In the genomic region with DNA sequence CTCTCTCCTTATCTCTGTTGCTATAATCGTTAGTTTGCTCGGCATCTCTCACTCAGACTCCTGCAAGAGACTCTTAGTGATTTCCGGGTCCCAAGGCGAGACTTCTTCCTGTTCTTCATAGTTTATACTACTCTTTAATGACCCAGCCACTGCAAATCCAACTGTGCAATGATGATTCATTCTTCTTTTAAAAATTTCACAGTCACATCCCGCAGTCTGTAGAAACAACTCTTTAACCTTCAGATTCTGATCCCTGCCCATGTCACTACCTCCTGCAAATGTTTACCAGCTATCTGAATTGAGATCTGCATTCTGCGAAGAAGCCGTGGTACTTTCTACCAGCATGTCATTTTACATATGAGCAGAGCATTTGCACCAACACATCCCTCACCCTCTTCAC, we compare ENCODE assay signal across 1 cellular context.
TF ChIP-seq lines count a peak whose summit lies in the region.

No MANE protein-coding gene starts in this region.

TF ChIP-seq in WTC11, 78 proteins besides CTCF, POLR2A, EP300 and RAD21 (continued from another document):
- TF ChIP-seq, protein P1, sequence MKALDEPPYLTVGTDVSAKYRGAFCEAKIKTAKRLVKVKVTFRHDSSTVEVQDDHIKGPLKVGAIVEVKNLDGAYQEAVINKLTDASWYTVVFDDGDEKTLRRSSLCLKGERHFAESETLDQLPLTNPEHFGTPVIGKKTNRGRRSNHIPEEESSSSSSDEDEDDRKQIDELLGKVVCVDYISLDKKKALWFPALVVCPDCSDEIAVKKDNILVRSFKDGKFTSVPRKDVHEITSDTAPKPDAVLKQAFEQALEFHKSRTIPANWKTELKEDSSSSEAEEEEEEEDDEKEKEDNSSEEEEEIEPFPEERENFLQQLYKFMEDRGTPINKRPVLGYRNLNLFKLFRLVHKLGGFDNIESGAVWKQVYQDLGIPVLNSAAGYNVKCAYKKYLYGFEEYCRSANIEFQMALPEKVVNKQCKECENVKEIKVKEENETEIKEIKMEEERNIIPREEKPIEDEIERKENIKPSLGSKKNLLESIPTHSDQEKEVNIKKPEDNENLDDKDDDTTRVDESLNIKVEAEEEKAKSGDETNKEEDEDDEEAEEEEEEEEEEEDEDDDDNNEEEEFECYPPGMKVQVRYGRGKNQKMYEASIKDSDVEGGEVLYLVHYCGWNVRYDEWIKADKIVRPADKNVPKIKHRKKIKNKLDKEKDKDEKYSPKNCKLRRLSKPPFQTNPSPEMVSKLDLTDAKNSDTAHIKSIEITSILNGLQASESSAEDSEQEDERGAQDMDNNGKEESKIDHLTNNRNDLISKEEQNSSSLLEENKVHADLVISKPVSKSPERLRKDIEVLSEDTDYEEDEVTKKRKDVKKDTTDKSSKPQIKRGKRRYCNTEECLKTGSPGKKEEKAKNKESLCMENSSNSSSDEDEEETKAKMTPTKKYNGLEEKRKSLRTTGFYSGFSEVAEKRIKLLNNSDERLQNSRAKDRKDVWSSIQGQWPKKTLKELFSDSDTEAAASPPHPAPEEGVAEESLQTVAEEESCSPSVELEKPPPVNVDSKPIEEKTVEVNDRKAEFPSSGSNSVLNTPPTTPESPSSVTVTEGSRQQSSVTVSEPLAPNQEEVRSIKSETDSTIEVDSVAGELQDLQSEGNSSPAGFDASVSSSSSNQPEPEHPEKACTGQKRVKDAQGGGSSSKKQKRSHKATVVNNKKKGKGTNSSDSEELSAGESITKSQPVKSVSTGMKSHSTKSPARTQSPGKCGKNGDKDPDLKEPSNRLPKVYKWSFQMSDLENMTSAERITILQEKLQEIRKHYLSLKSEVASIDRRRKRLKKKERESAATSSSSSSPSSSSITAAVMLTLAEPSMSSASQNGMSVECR (CRISPR knock-in tag; IDR thresholded peaks at IDR 0.05; ENCODE audit: borderline replicate concordance), result no peak
- TF ChIP-seq, protein P2, sequence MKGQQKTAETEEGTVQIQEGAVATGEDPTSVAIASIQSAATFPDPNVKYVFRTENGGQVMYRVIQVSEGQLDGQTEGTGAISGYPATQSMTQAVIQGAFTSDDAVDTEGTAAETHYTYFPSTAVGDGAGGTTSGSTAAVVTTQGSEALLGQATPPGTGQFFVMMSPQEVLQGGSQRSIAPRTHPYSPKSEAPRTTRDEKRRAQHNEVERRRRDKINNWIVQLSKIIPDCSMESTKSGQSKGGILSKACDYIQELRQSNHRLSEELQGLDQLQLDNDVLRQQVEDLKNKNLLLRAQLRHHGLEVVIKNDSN (CRISPR knock-in tag; IDR thresholded peaks at IDR 0.05), result no peak
- TF ChIP-seq, protein P3, sequence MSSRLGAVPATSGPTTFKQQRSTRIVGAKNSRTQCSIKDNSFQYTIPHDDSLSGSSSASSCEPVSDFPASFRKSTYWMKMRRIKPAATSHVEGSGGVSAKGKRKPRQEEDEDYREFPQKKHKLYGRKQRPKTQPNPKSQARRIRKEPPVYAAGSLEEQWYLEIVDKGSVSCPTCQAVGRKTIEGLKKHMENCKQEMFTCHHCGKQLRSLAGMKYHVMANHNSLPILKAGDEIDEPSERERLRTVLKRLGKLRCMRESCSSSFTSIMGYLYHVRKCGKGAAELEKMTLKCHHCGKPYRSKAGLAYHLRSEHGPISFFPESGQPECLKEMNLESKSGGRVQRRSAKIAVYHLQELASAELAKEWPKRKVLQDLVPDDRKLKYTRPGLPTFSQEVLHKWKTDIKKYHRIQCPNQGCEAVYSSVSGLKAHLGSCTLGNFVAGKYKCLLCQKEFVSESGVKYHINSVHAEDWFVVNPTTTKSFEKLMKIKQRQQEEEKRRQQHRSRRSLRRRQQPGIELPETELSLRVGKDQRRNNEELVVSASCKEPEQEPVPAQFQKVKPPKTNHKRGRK (CRISPR knock-in tag; IDR thresholded peaks at IDR 0.05; ENCODE audit: borderline replicate concordance), result no peak
- TF ChIP-seq SP1 (CRISPR knock-in tag; conservative IDR thresholded peaks at IDR 0.05) (no peak), JAZF1 (CRISPR knock-in tag; IDR thresholded peaks at IDR 0.05) (no peak), ZNF219 (CRISPR knock-in tag; IDR thresholded peaks at IDR 0.05; ENCODE audit: borderline replicate concordance) (no peak), GABPB1 (CRISPR knock-in tag; IDR thresholded peaks at IDR 0.05) (no peak), ZNF317 (CRISPR knock-in tag; IDR thresholded peaks at IDR 0.05; ENCODE audit: borderline replicate concordance, low read depth) (no peak), SOX15 (CRISPR knock-in tag; IDR thresholded peaks at IDR 0.05) (no peak), NR1H2 (CRISPR knock-in tag; IDR thresholded peaks at IDR 0.05) (no peak), ZNF396 (CRISPR knock-in tag; IDR thresholded peaks at IDR 0.05; ENCODE audit: borderline replicate concordance) (no peak), TEAD1 (CRISPR knock-in tag; IDR thresholded peaks at IDR 0.05) (no peak), NR2C2 (CRISPR knock-in tag; IDR thresholded peaks at IDR 0.05) (no peak)
- TF ChIP-seq, protein P4, sequence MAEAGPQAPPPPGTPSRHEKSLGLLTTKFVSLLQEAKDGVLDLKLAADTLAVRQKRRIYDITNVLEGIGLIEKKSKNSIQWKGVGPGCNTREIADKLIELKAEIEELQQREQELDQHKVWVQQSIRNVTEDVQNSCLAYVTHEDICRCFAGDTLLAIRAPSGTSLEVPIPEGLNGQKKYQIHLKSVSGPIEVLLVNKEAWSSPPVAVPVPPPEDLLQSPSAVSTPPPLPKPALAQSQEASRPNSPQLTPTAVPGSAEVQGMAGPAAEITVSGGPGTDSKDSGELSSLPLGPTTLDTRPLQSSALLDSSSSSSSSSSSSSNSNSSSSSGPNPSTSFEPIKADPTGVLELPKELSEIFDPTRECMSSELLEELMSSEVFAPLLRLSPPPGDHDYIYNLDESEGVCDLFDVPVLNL (CRISPR knock-in tag; IDR thresholded peaks at IDR 0.05; ENCODE audit: borderline replicate concordance, low read depth), result no peak
- TF ChIP-seq, protein P5, sequence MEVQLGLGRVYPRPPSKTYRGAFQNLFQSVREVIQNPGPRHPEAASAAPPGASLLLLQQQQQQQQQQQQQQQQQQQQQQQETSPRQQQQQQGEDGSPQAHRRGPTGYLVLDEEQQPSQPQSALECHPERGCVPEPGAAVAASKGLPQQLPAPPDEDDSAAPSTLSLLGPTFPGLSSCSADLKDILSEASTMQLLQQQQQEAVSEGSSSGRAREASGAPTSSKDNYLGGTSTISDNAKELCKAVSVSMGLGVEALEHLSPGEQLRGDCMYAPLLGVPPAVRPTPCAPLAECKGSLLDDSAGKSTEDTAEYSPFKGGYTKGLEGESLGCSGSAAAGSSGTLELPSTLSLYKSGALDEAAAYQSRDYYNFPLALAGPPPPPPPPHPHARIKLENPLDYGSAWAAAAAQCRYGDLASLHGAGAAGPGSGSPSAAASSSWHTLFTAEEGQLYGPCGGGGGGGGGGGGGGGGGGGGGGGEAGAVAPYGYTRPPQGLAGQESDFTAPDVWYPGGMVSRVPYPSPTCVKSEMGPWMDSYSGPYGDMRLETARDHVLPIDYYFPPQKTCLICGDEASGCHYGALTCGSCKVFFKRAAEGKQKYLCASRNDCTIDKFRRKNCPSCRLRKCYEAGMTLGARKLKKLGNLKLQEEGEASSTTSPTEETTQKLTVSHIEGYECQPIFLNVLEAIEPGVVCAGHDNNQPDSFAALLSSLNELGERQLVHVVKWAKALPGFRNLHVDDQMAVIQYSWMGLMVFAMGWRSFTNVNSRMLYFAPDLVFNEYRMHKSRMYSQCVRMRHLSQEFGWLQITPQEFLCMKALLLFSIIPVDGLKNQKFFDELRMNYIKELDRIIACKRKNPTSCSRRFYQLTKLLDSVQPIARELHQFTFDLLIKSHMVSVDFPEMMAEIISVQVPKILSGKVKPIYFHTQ (CRISPR knock-in tag; IDR thresholded peaks at IDR 0.05), result no peak
- TF ChIP-seq, protein P6, sequence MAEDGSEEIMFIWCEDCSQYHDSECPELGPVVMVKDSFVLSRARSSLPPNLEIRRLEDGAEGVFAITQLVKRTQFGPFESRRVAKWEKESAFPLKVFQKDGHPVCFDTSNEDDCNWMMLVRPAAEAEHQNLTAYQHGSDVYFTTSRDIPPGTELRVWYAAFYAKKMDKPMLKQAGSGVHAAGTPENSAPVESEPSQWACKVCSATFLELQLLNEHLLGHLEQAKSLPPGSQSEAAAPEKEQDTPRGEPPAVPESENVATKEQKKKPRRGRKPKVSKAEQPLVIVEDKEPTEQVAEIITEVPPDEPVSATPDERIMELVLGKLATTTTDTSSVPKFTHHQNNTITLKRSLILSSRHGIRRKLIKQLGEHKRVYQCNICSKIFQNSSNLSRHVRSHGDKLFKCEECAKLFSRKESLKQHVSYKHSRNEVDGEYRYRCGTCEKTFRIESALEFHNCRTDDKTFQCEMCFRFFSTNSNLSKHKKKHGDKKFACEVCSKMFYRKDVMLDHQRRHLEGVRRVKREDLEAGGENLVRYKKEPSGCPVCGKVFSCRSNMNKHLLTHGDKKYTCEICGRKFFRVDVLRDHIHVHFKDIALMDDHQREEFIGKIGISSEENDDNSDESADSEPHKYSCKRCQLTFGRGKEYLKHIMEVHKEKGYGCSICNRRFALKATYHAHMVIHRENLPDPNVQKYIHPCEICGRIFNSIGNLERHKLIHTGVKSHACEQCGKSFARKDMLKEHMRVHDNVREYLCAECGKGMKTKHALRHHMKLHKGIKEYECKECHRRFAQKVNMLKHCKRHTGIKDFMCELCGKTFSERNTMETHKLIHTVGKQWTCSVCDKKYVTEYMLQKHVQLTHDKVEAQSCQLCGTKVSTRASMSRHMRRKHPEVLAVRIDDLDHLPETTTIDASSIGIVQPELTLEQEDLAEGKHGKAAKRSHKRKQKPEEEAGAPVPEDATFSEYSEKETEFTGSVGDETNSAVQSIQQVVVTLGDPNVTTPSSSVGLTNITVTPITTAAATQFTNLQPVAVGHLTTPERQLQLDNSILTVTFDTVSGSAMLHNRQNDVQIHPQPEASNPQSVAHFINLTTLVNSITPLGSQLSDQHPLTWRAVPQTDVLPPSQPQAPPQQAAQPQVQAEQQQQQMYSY (CRISPR knock-in tag; IDR thresholded peaks at IDR 0.05), result no peak
